ENCODE assay signal across 8 cellular contexts in genomic region chr6:37483917-37484785, GRCh38. TPM values are rescaled to one million over a fixed set of nuclear protein-coding genes. Genes with fewer than 3 reads are reported as not detected.
DNase-seq lines count a peak whose midpoint lies in the region; ATAC-seq and TF ChIP-seq lines count a peak whose summit lies in the region.

No MANE protein-coding gene starts in this region.

- H3K27me3 ChIP-seq in parathyroid adenoma (ENCODE audit: control insufficient read depth, insufficient read depth, low read length) (no peaks in the 10 kb centered on the region), uterus (no peaks in the 10 kb centered on the region)

- peak; percentile 36 for DNase-seq in COR-L47 (lab: John Stamatoyannopoulos, UW)
- DNase-seq in HFF-Myc (ENCODE audit: extremely low read depth, low read depth) = no peak
- peak; percentile 60 to 63 for DNase-seq in activated T-helper 1 cell treated with anti-CD3 and anti-CD28 coated beads, Interleukin-2, amount 50 U/mL, for 16 hours (ENCODE audit: low read depth in 1 of 2, low spot score in 1 of 2)
- DNase-seq in fibroblast of villous mesenchyme (ENCODE audit: low read depth) = peak; percentile 33
- DNase-seq in uterus = peak; percentile 41 to 61

- H3K79me2 ChIP-seq in parathyroid adenoma = no peaks in the 10 kb centered on the region

- H3K4me3 ChIP-seq in HFF-Myc (replicated peaks; ENCODE audit: low read depth, low read length) (no peak overlapping the region), fibroblast of villous mesenchyme (ENCODE audit: low read depth, low read length) (no peak overlapping the region), parathyroid adenoma (ENCODE audit: low read depth, low read length) (no peak overlapping the region), uterus (no peak overlapping the region)

- no peak overlapping the region for H3K9ac ChIP-seq in parathyroid adenoma

- H3K4me1 ChIP-seq in parathyroid adenoma = no peaks in the 10 kb centered on the region
- H3K4me1 ChIP-seq in uterus = no peaks in the 10 kb centered on the region

- H3K9me3 ChIP-seq in parathyroid adenoma (ENCODE audit: control insufficient read depth, low read length) = no peaks in the 10 kb centered on the region
- no peaks in the 10 kb centered on the region for H3K9me3 ChIP-seq in uterus

- intact Hi-C loops in uterus (cut with DNase I; ENCODE audit: low total_unique reads) = loop anchor here (10.0 kb wide), 1 partner anchor 211 kb away; the partner anchor contains the start of gene MDGA1

- H3K36me3 ChIP-seq in parathyroid adenoma (ENCODE audit: control insufficient read depth, insufficient read depth, low read length) = no peaks in the 10 kb centered on the region
- no peaks in the 10 kb centered on the region for H3K36me3 ChIP-seq in uterus

- H3K4me2 ChIP-seq in parathyroid adenoma (ENCODE audit: low read length) = no peak overlapping the region

- ATAC-seq in GM18519 (IDR thresholded peaks at IDR 0.05; ENCODE audit: low FRiP score, unreplicated experiment) = no peak

- H2AFZ ChIP-seq in parathyroid adenoma = no peak overlapping the region

- TF ChIP-seq POLR2A in uterus (IDR thresholded peaks at IDR 0.05) = no peak

- H3K27ac ChIP-seq in parathyroid adenoma = no peak overlapping the region
- H3K27ac ChIP-seq in uterus = no peak overlapping the region

- TF ChIP-seq CTCF in HFF-Myc (IDR thresholded peaks at IDR 0.05; ENCODE audit: low read depth, low read length, missing control alignments) (peak; percentile 78), fibroblast of villous mesenchyme (IDR thresholded peaks at IDR 0.05; ENCODE audit: insufficient read depth, low read depth, low read length) (peak; percentile 71), parathyroid adenoma (IDR thresholded peaks at IDR 0.05) (peak; percentile 61), uterus (IDR thresholded peaks at IDR 0.05) (peak; percentile 68 to 75 (median 72))

TF ChIP-seq in PFSK-1, 5 proteins besides CTCF, POLR2A, EP300 and RAD21:
- TF ChIP-seq FOXP2 (optimal IDR thresholded peaks at IDR 0.05; ENCODE audit: borderline replicate concordance, extremely low read depth, extremely low read length, insufficient read depth) (peak; percentile 56), REST (IDR thresholded peaks at IDR 0.05; ENCODE audit: insufficient read depth in 1 of 2, low read depth in 2 of 2, low read length in 2 of 2) (no peak)

RNA-seq across cellular contexts. Expression of gene CCDC167, which starts 15.5 kb away (rescaled TPM):
- 28.5 TPM for polyA plus RNA-seq in PFSK-1 (2012; ENCODE audit: insufficient read length, low read depth)
- 12.5 and 18.4 TPM in 2 replicates for total RNA-seq in fibroblast of villous mesenchyme
- total RNA-seq in uterus = 10 to 100 TPM in 2 of 4 donors, 1 to 10 TPM in 1, not detected in 1; 8.7 to 47.6 (median 18.5) TPM

RNA-seq across cellular contexts. Expression of gene CMTR1, which starts 51.1 kb away (rescaled TPM):
- 29.1 TPM for polyA plus RNA-seq in PFSK-1 (2012; ENCODE audit: insufficient read length, low read depth)
- total RNA-seq in fibroblast of villous mesenchyme (39.0 and 49.7 TPM in 2 replicates), uterus (10 to 100 TPM in 3 of 4 donors, 1 to 10 TPM in 1; 5.9 to 54.9 (median 31.0) TPM)
